ENCODE assay signal across 18 cellular contexts in genomic region chr11:6598555-6598954, GRCh38. TPM values are rescaled to one million over a fixed set of nuclear protein-coding genes. Genes with fewer than 3 reads are reported as not detected.
A peak's percentile ranks its signal among the peaks of the same experiment; 100 is the strongest.
DNase-seq lines count a peak whose midpoint lies in the region; ATAC-seq and FAIRE-seq lines count a peak whose summit lies in the region.
"Had no signal": no experiment of that assay in that cellular context is flagged by ENCODE, and none has a peak within 500 bp of the region (broad histone marks: within the 10 kb centered on the region; RNA-seq: fewer than 3 reads in every experiment).

No MANE protein-coding gene starts in this region.

- FAIRE-seq in frontal cortex (lab: Jason Lieb, UNC): no peak

- peaks cover 28% of the 10 kb centered on the region for H3K36me3 ChIP-seq in CD8-positive, alpha-beta memory T cell (ENCODE audit: insufficient read depth, low read length)

- H3K27ac Mint-ChIP-seq in CD8-positive, alpha-beta memory T cell: peak overlapping the region in 6 of 8 donors; percentile 11 to 77 (median 26)
- H3K27ac Mint-ChIP-seq in naive B cell: peak overlapping the region in 4 of 6 donors; percentile 11 to 36 (median 26)

- ATAC-seq in naive B cell (ENCODE audit: low read depth in 2 of 2) (no peak), GM19452 (IDR thresholded peaks at IDR 0.05; ENCODE audit: unreplicated experiment) (no peak), HG03457 (IDR thresholded peaks at IDR 0.05; ENCODE audit: unreplicated experiment) (no peak)

- POLR2A ChIA-PET in CD8-positive, alpha-beta memory T cell (lab: Charles Lee): no interaction called here

- H3K4me1 ChIP-seq in CD8-positive, alpha-beta memory T cell (ENCODE audit: insufficient read depth, low read length): peaks cover 15% of the 10 kb centered on the region

- H3K9me3 Mint-ChIP-seq in CD8-positive, alpha-beta memory T cell: no peaks in the 10 kb centered on the region
- H3K9me3 Mint-ChIP-seq in naive B cell: no peaks in the 10 kb centered on the region

- peaks cover 0 to 77% (median 15%) of the 10 kb centered on the region in 3 donors for H3K36me3 Mint-ChIP-seq in CD8-positive, alpha-beta memory T cell
- peaks cover 31 to 35% of the 10 kb centered on the region in 2 donors for H3K36me3 Mint-ChIP-seq in naive B cell

- peak overlapping the region in 1 of 7 donors; percentile 73 for H3K4me3 Mint-ChIP-seq in CD8-positive, alpha-beta memory T cell
- peak overlapping the region in 1 of 8 donors; percentile 42 for H3K4me3 Mint-ChIP-seq in naive B cell

- no peaks in the 10 kb centered on the region for H3K9me3 ChIP-seq in CD8-positive, alpha-beta memory T cell (ENCODE audit: low read length)
- H3K9me3 ChIP-seq: HAP-1, thyroid gland had no signal

- no peaks in the 10 kb centered on the region for H3K27me3 ChIP-seq in CD8-positive, alpha-beta memory T cell (ENCODE audit: insufficient read depth, low read length, poor library complexity, severe bottlenecking)
- H3K27me3 ChIP-seq: thyroid gland had no signal

- CTCF ChIA-PET in CD8-positive, alpha-beta memory T cell (lab: Charles Lee): interaction anchor here (1.8 kb wide), 1 partner anchor 67 kb away, joined by 5 read pairs; no protein-coding TSS in a partner anchor

- no peak for DNase-seq in CD8-positive, alpha-beta memory T cell
- DNase-seq in caudate nucleus (lab: John Stamatoyannopoulos, UW) (no peak), naive B cell (no peak), frontal cortex (ENCODE audit: low spot score in 2 of 2) (no peak)
- DNase-seq: activated CD4-positive, alpha-beta T cell treated with anti-CD3 and anti-CD28 coated beads for 4 hours; activated CD8-positive, alpha-beta memory T cell treated with anti-CD3 and anti-CD28 coated beads, Interleukin-2, amount 50 U/mL, for 48 hours; activated naive CD4-positive, alpha-beta T cell; aorta; DND-41; NCI-H1436 treated with DMSO at 0.1 percent for 48 hours; NCI-H526; nucleus accumbens; retina; SHP77; thyroid gland had no signal

- no peak overlapping the region for H3K4me3 ChIP-seq in CD8-positive, alpha-beta memory T cell (ENCODE audit: low read length)
- H3K4me3 ChIP-seq: HAP-1, thyroid gland had no signal

- peaks cover 22 to 50% (median 34%) of the 10 kb centered on the region in 3 donors for H3K4me1 Mint-ChIP-seq in CD8-positive, alpha-beta memory T cell
- peaks cover 17 to 30% (median 21%) of the 10 kb centered on the region in 3 donors for H3K4me1 Mint-ChIP-seq in naive B cell

- H3K27me3 Mint-ChIP-seq in CD8-positive, alpha-beta memory T cell: no peaks in the 10 kb centered on the region
- no peaks in the 10 kb centered on the region for H3K27me3 Mint-ChIP-seq in naive B cell

- H3K27ac ChIP-seq in CD8-positive, alpha-beta memory T cell (ENCODE audit: low read depth, low read length): no peak overlapping the region
- peak overlapping the region; percentile 4 for H3K27ac ChIP-seq in caudate nucleus (ENCODE audit: low read depth, low read length)

RNA-seq across cellular contexts. Expression of gene RRP8, which starts 4.9 kb away (rescaled TPM):
- total RNA-seq in CD8-positive, alpha-beta memory T cell: 10 to 100 TPM; 42.0 to 44.7 TPM
- 21.1 TPM for polyA plus RNA-seq in CD8-positive, alpha-beta memory T cell
- 10 to 100 TPM; 13.7 to 33.8 (median 18.6) TPM for polyA plus RNA-seq in naive B cell (ENCODE audit: low read depth in 6 of 6)
- 11.4 TPM for total RNA-seq in frontal cortex

RNA-seq across cellular contexts. Expression of gene ILK, which starts 5.0 kb away (rescaled TPM):
- 10 to 100 TPM; 90.1 to 92.6 TPM for total RNA-seq in CD8-positive, alpha-beta memory T cell
- polyA plus RNA-seq in CD8-positive, alpha-beta memory T cell: 111 TPM
- polyA plus RNA-seq in naive B cell (ENCODE audit: low read depth in 6 of 6): 10 to 100 TPM; 49.8 to 87.8 (median 73.8) TPM
- total RNA-seq in frontal cortex: 48.1 TPM

RNA-seq across cellular contexts. Expression of gene TAF10, which starts 13.5 kb away (rescaled TPM):
- 100 to 1,000 TPM; 173 to 175 TPM for total RNA-seq in CD8-positive, alpha-beta memory T cell
- polyA plus RNA-seq in CD8-positive, alpha-beta memory T cell: 336 TPM
- polyA plus RNA-seq in naive B cell (ENCODE audit: low read depth in 6 of 6): 100 to 1,000 TPM; 203 to 344 (median 273) TPM
- 10.2 TPM for total RNA-seq in frontal cortex

RNA-seq across cellular contexts. Expression of gene TPP1, which starts 20.7 kb away (rescaled TPM):
- 10 to 100 TPM; 57.2 to 61.6 TPM for total RNA-seq in CD8-positive, alpha-beta memory T cell
- 165 TPM for polyA plus RNA-seq in CD8-positive, alpha-beta memory T cell
- 100 to 1,000 TPM; 146 to 198 (median 176) TPM for polyA plus RNA-seq in naive B cell (ENCODE audit: low read depth in 6 of 6)
- 3.3 TPM for total RNA-seq in frontal cortex

RNA-seq across cellular contexts. Expression of gene DCHS1, which starts 57.1 kb away (rescaled TPM):
- under 1 TPM; 0.89 to 0.96 TPM for total RNA-seq in CD8-positive, alpha-beta memory T cell
- 1.5 TPM for polyA plus RNA-seq in CD8-positive, alpha-beta memory T cell
- polyA plus RNA-seq in naive B cell (ENCODE audit: low read depth in 6 of 6): under 1 TPM in 5 of 6 donors, not detected in 1; 0.07 to 0.85 (median 0.19) TPM
- 38.3 TPM for total RNA-seq in frontal cortex

Comparison
In these comparisons a context has a peak if more than half of its experiments do, and no peak if none do; other contexts are left out.
1. RNA of gene TAF10, which starts 13.5 kb away (total RNA-seq): 173 to 175 TPM in CD8-positive, alpha-beta memory T cell; 10.2 TPM in frontal cortex (single experiment); every median in the first group is over 10 times any median in the second.